In the genomic region with DNA sequence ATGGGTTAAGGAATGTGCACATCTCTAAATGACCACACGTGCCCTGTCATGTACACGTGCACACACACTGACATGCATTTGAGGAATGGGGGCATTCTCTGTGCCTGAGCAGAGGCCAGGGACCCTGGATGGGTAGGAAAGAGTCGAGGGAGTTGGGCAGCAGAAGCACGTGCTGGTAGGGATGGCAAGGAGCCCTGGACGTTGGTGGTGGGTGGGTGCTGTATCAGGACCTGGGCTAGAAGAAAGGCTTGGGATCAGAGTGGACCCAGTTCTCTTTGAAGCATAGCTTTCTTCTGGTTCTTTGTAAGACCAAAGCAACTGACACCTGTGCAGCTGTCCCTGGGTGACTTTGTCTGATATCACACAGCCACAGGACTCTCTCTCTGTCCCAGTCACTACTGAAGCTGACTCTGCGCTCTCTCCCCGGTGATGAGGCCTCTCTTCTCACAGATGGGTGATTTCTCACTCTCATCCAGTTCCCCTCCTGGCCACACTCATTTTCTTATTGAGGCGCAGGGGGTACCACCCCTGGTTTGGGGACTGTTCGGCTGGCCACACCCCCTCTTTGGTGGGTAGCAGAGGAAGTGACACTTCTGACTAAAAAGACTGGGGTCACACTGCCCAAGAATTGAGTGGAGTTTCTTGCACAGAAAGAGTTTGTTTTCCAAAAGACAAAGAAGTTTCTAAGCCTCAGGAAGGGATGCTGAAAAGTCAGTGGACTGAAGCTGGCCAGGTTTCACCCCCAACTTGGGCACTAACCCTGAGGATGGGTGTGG, we compare ENCODE assay signal across 12 cellular contexts.
DNase-seq lines count a peak whose midpoint lies in the region; ATAC-seq, FAIRE-seq and TF ChIP-seq lines count a peak whose summit lies in the region.
"Had no signal": no experiment of that assay in that cellular context is flagged by ENCODE, and none has a peak within 500 bp of the region (broad histone marks: within the 10 kb centered on the region; RNA-seq: fewer than 3 reads in every experiment).

No MANE protein-coding gene starts in this region.

- 0 out of 2 replicates have a peak overlapping the region, but pooled peaks have one; percentile 60 for H2BK12ac ChIP-seq in H1 (ENCODE audit: low read depth, low read length)

- H3K4me1 ChIP-seq in A549 (peaks cover 37% of the 10 kb centered on the region), H1 (replicated peaks in 1 of 4; ENCODE audit: control insufficient read depth in 3 of 4, insufficient read depth in 4 of 4, low read length in 3 of 4) (peaks cover 5 to 28% (median 20%) of the 10 kb centered on the region in 4 experiments)

- H2AFZ ChIP-seq in H1 (ENCODE audit: low read length), result no peak overlapping the region

- no peak overlapping the region for H3K9ac ChIP-seq in H1 (replicated peaks in 1 of 4; ENCODE audit: extremely low read depth in 1 of 4, low read depth in 3 of 4, low read length in 3 of 4)

- H3K56ac ChIP-seq in H1 (replicated peaks; ENCODE audit: insufficient read length, low read depth, low read length), result no peak overlapping the region

- POLR2A ChIA-PET in A549 (lab: Yijun Ruan, JAX) (no interaction called here), H1 (lab: Charles Lee; ENCODE audit: partially characterized antibody) (interaction anchor here (1.3 kb wide), 1 partner anchor 15 kb away, joined by 3 read pairs; no protein-coding TSS in a partner anchor)

- H2BK5ac ChIP-seq in H1 (ENCODE audit: low read depth, low read length), result no peak overlapping the region

- no peaks in the 10 kb centered on the region for H4K20me1 ChIP-seq in H1 (replicated peaks in 1 of 2; ENCODE audit: control insufficient read depth in 1 of 2, insufficient read depth in 2 of 2, low read length in 2 of 2)

- no peak overlapping the region for H2BK20ac ChIP-seq in H1 (ENCODE audit: low read length)

- H3K36me3 ChIP-seq in H1 (ENCODE audit: control insufficient read depth in 2 of 4, insufficient read depth in 4 of 4, low read length in 3 of 4), result no peaks in the 10 kb centered on the region
- H3K36me3 ChIP-seq: breast epithelium had no signal

- H3K79me1 ChIP-seq in H1 (ENCODE audit: low read depth, low read length), result no peaks in the 10 kb centered on the region

- H3K4me3 ChIP-seq in A549, result no peak overlapping the region
- H3K4me3 ChIP-seq in H1 (ENCODE audit: extremely low read depth in 1 of 4, insufficient read depth in 2 of 4, low read depth in 3 of 4, low read length in 4 of 4), result no peak overlapping the region
- H3K4me3 ChIP-seq: breast epithelium had no signal

- ATAC-seq in A549 (no peak), GM18511 (IDR thresholded peaks at IDR 0.05; ENCODE audit: unreplicated experiment) (peak; percentile 74), HG03103 (IDR thresholded peaks at IDR 0.05; ENCODE audit: low read depth, unreplicated experiment) (peak; percentile 45)

- no peak overlapping the region for H3K23ac ChIP-seq in H1 (ENCODE audit: insufficient read length)

- 90% methylated on average over 9 of the region's 9 CpGs for WGBS in A549 (ENCODE audit: missing lambda C conversion rate)
- 84% methylated on average over 8 of the region's 9 CpGs; no CpG with 5 or more reads in 1 of the 2 experiments for WGBS in H1 (ENCODE audit: extremely low coverage in 1 of 2, insufficient coverage in 1 of 2, insufficient read length in 1 of 2, insufficient replicate concordance in 2 of 2, low coverage in 1 of 2, low lambda C conversion rate in 2 of 2, missing lambda C conversion rate in 1 of 2), 2 experiments

- no peaks in the 10 kb centered on the region for H3K79me2 ChIP-seq in H1 (ENCODE audit: control insufficient read depth in 1 of 2, insufficient read depth in 2 of 2, low read length in 2 of 2)

- no peak for TF ChIP-seq CTCF in A549 (IDR thresholded peaks at IDR 0.05)
- no peak for TF ChIP-seq CTCF in H1 (IDR thresholded peaks at IDR 0.05; ENCODE audit: control extremely low read depth in 1 of 3, insufficient read depth in 1 of 3, low read depth in 1 of 3, low read length in 3 of 3)

- H3K14ac ChIP-seq in H1 (ENCODE audit: insufficient read length), result no peak overlapping the region

- TF ChIP-seq POLR2A in A549 (IDR thresholded peaks at IDR 0.05; ENCODE audit: low read length), result no peak
- no peak for TF ChIP-seq POLR2A in H1 (IDR thresholded peaks at IDR 0.05; ENCODE audit: control extremely low read depth in 1 of 2, low read depth in 2 of 2, low read length in 2 of 2)

- H3K23me2 ChIP-seq in H1 (ENCODE audit: low read depth, low read length), result peaks cover 5% of the 10 kb centered on the region; the same call in 1 of the 2 replicates

- H4K8ac ChIP-seq in H1 (ENCODE audit: extremely low read depth, insufficient read depth, low read length), result no peak overlapping the region

- TF ChIP-seq RAD21 in A549 (conservative IDR thresholded peaks at IDR 0.05 in 1 of 2, IDR thresholded peaks at IDR 0.05 in 1 of 2), result no peak
- TF ChIP-seq RAD21 in H1 (IDR thresholded peaks at IDR 0.05 in 1 of 2, conservative IDR thresholded peaks at IDR 0.05 in 1 of 2; ENCODE audit: low read depth in 2 of 2, low read length in 2 of 2), result no peak

- peak overlapping the region; percentile 29; the same call in 1 of the 2 replicates for H2BK15ac ChIP-seq in H1 (ENCODE audit: low read length)

- peak overlapping the region; percentile 48; the same call in 1 of the 2 replicates for H3K18ac ChIP-seq in H1 (ENCODE audit: extremely low read depth, low read length)

- H2BK120ac ChIP-seq in H1 (replicated peaks; ENCODE audit: low read depth, low read length), result no peak overlapping the region

- TF ChIP-seq EP300 in A549 (IDR thresholded peaks at IDR 0.05), result no peak
- no peak for TF ChIP-seq EP300 in H1 (IDR thresholded peaks at IDR 0.05; ENCODE audit: borderline replicate concordance in 1 of 2, low read depth in 2 of 2, low read length in 2 of 2)

- peaks cover 0 to 12% (median 7%) of the 10 kb centered on the region in 4 experiments; a peak in 5 of 7 replicates for H3K27me3 ChIP-seq in H1 (replicated peaks in 1 of 4; ENCODE audit: control insufficient read depth in 3 of 4, extremely low read depth in 1 of 4, insufficient read depth in 3 of 4, low read length in 3 of 4)

- peak overlapping the region; percentile 73 for H4K91ac ChIP-seq in H1 (replicated peaks; ENCODE audit: insufficient read length, low read length)

- H3K4me2 ChIP-seq in A549 (no peak overlapping the region), H1 (ENCODE audit: insufficient read depth in 1 of 2, low read depth in 2 of 2, low read length in 2 of 2) (no peak overlapping the region)

- DNase-seq in A549 (ENCODE audit: low read depth in 1 of 2, low spot score in 1 of 2) (no peak), H1 (ENCODE audit: low read depth in 1 of 2, low spot score in 2 of 2) (no peak), NCI-H526 (lab: John Stamatoyannopoulos, UW) (no peak), AG08395 (ENCODE audit: low spot score) (no peak), DMS 273 treated with DMSO at 0.1 percent for 48 hours (lab: John Stamatoyannopoulos, UW) (no peak), activated gamma-delta T cell treated with Interleukin-2 at 50 U/mL for 16 hours (no peak)
- DNase-seq: MM.1S, small intestine, T-helper 1 cell had no signal

- H2AK5ac ChIP-seq in H1 (ENCODE audit: low read depth, low read length), result no peak overlapping the region

- H3K9me3 ChIP-seq in A549 (no peaks in the 10 kb centered on the region), H1 (ENCODE audit: insufficient read depth in 2 of 2, low read depth in 1 of 2, low read length in 1 of 2) (no peaks in the 10 kb centered on the region)
- H3K9me3 ChIP-seq: breast epithelium had no signal

- H4K5ac ChIP-seq in H1 (ENCODE audit: insufficient read length, low read depth, low read length), result no peak overlapping the region

- no peak for FAIRE-seq in A549 (lab: Jason Lieb, UNC)
- FAIRE-seq in H1 (lab: Jason Lieb, UNC), result no peak
- FAIRE-seq: small intestine had no signal

- no peak overlapping the region for H3K4ac ChIP-seq in H1 (replicated peaks; ENCODE audit: insufficient read length, low read depth, low read length)

- CTCF ChIA-PET in A549 (lab: Yijun Ruan, JAX), result interaction anchor here (1.3 to 2.9 kb wide), 2 partner anchors 9 to 160 kb away, joined by 4 to 12 read pairs; no protein-coding TSS in a partner anchor
- CTCF ChIA-PET in H1 (lab: Charles Lee; ENCODE audit: partially characterized antibody), result interaction anchor here (0.6 to 1.2 kb wide), 5 partner anchors 9 to 353 kb away, joined by 3 read pairs; no protein-coding TSS in a partner anchor

- H3K27ac ChIP-seq in A549 (peak overlapping the region; percentile 92), H1 (ENCODE audit: low read depth, low read length) (no peak overlapping the region)
- H3K27ac ChIP-seq: breast epithelium had no signal

TF ChIP-seq in A549, 52 proteins besides CTCF, POLR2A, EP300 and RAD21 (continues in another document):
- TF ChIP-seq ZNF302 (CRISPR knock-in tag; IDR thresholded peaks at IDR 0.05) (no peak), FOSL2 (IDR thresholded peaks at IDR 0.05) (no peak), FOSL2 (CRISPR knock-in tag; IDR thresholded peaks at IDR 0.05) (no peak), CEBPB (IDR thresholded peaks at IDR 0.05) (no peak), HDAC2 (IDR thresholded peaks at IDR 0.05) (no peak), KDM5A (IDR thresholded peaks at IDR 0.05) (no peak), ESRRA (IDR thresholded peaks at IDR 0.05; ENCODE audit: borderline replicate concordance, low read length) (no peak)
- TF ChIP-seq, protein P1, sequence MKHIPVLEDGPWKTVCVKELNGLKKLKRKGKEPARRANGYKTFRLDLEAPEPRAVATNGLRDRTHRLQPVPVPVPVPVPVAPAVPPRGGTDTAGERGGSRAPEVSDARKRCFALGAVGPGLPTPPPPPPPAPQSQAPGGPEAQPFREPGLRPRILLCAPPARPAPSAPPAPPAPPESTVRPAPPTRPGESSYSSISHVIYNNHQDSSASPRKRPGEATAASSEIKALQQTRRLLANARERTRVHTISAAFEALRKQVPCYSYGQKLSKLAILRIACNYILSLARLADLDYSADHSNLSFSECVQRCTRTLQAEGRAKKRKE (CRISPR knock-in tag; IDR thresholded peaks at IDR 0.05; ENCODE audit: low read depth), result no peak

TF ChIP-seq in H1, 55 proteins besides CTCF, POLR2A, EP300 and RAD21 (continues in another document):
- TF ChIP-seq NRF1 (IDR thresholded peaks at IDR 0.05; ENCODE audit: low read depth, low read length) (no peak), HDAC2 (IDR thresholded peaks at IDR 0.05; ENCODE audit: borderline replicate concordance in 1 of 2, low read depth in 2 of 2, low read length in 2 of 2) (no peak), SP2 (IDR thresholded peaks at IDR 0.05; ENCODE audit: low read length) (no peak), PHF8 (conservative IDR thresholded peaks at IDR 0.05; ENCODE audit: low read depth, low read length) (no peak), BACH1 (IDR thresholded peaks at IDR 0.05; ENCODE audit: low read length) (no peak), EGR1 (IDR thresholded peaks at IDR 0.05; ENCODE audit: borderline replicate concordance, low read depth, low read length) (no peak), RFX5 (IDR thresholded peaks at IDR 0.05; ENCODE audit: borderline replicate concordance, low read depth, low read length) (no peak), TEAD4 (IDR thresholded peaks at IDR 0.05; ENCODE audit: low read depth, low read length) (no peak), MAFK (IDR thresholded peaks at IDR 0.05; ENCODE audit: low read depth, low read length) (no peak), RBBP5 (IDR thresholded peaks at IDR 0.05; ENCODE audit: borderline replicate concordance, low read depth, low read length) (no peak), FOSL1 (IDR thresholded peaks at IDR 0.05; ENCODE audit: insufficient read depth, low read depth, low read length) (no peak)

Comparison
In these comparisons a context has a peak if more than half of its experiments do, and no peak if none do; other contexts are left out.
1. ATAC-seq: peak in GM18511 (single experiment) and HG03103 (single experiment); none in A549 (0 of 2).